12 cellular contexts compared by ENCODE assay signal in genomic region chrX:11239230-11239629, GRCh38. TPM values are rescaled to one million over a fixed set of nuclear protein-coding genes. Genes with fewer than 3 reads are reported as not detected.
DNase-seq lines count a peak whose midpoint lies in the region; ATAC-seq and TF ChIP-seq lines count a peak whose summit lies in the region.
"Had no signal": no experiment of that assay in that cellular context is flagged by ENCODE, and none has a peak within 500 bp of the region (broad histone marks: within the 10 kb centered on the region; RNA-seq: fewer than 3 reads in every experiment).

No MANE protein-coding gene starts in this region.

- H3K4me3 ChIP-seq in body of pancreas (no peak overlapping the region), urinary bladder (ENCODE audit: low read depth, low read length) (no peak overlapping the region)

- no peak overlapping the region for H3K27ac ChIP-seq in body of pancreas
- peak overlapping the region; percentile 18 for H3K27ac ChIP-seq in urinary bladder (ENCODE audit: low read depth)

- DNase-seq in activated T-cell treated with anti-CD3 and anti-CD28 coated beads, Interleukin-2, amount 50 U/mL, for 72 hours: no peak
- no peak for DNase-seq in activated T-cell treated with anti-CD3 and anti-CD28 coated beads, Interleukin-2, amount 50 U/mL, for 24 hours
- DNase-seq in body of pancreas (peak in 2 of 4 donors; percentile 10 to 25), ACHN (no peak), HuH-7 (ENCODE audit: low spot score) (no peak)

- no peaks in the 10 kb centered on the region for H3K9me3 ChIP-seq in body of pancreas

- H3K4me3 Mint-ChIP-seq in activated T-cell treated with anti-CD3 and anti-CD28 coated beads, Interleukin-2, amount 50 U/mL, for 72 hours: no peak overlapping the region
- H3K4me3 Mint-ChIP-seq in activated T-cell treated with anti-CD3 and anti-CD28 coated beads, Interleukin-2, amount 50 U/mL, for 24 hours: no peak overlapping the region
- H3K4me3 Mint-ChIP-seq: activated naive CD8-positive, alpha-beta T cell had no signal

- intact Hi-C loops in body of pancreas (cut with DNase I): no loop called here

- ATAC-seq in activated T-cell treated with anti-CD3 and anti-CD28 coated beads, Interleukin-2, amount 50 U/mL, for 72 hours (replicated peaks in 1 of 2): peak; percentile 59 to 64
- ATAC-seq in HG03064 (IDR thresholded peaks at IDR 0.05; ENCODE audit: low read depth, unreplicated experiment): peak; percentile 83
- peak; percentile 64 for ATAC-seq in body of pancreas
- ATAC-seq in HG02981 (IDR thresholded peaks at IDR 0.05; ENCODE audit: unreplicated experiment): no peak
- ATAC-seq: Panc1 had no signal

- no peak overlapping the region for H3K27ac Mint-ChIP-seq in activated T-cell treated with anti-CD3 and anti-CD28 coated beads, Interleukin-2, amount 50 U/mL, for 72 hours
- no peak overlapping the region for H3K27ac Mint-ChIP-seq in activated T-cell treated with anti-CD3 and anti-CD28 coated beads, Interleukin-2, amount 50 U/mL, for 24 hours
- H3K27ac Mint-ChIP-seq: activated naive CD8-positive, alpha-beta T cell had no signal

- peaks cover 0 to 2% of the 10 kb centered on the region in 2 donors for H3K9me3 Mint-ChIP-seq in activated T-cell treated with anti-CD3 and anti-CD28 coated beads, Interleukin-2, amount 50 U/mL, for 72 hours
- no peaks in the 10 kb centered on the region for H3K9me3 Mint-ChIP-seq in activated T-cell treated with anti-CD3 and anti-CD28 coated beads, Interleukin-2, amount 50 U/mL, for 24 hours

- peaks cover 7% of the 10 kb centered on the region for H3K27me3 Mint-ChIP-seq in activated T-cell treated with anti-CD3 and anti-CD28 coated beads, Interleukin-2, amount 50 U/mL, for 72 hours (ENCODE audit: low read depth)
- peaks cover 12% of the 10 kb centered on the region for H3K27me3 Mint-ChIP-seq in activated T-cell treated with anti-CD3 and anti-CD28 coated beads, Interleukin-2, amount 50 U/mL, for 24 hours

- no peaks in the 10 kb centered on the region for H3K4me1 Mint-ChIP-seq in activated T-cell treated with anti-CD3 and anti-CD28 coated beads, Interleukin-2, amount 50 U/mL, for 72 hours (ENCODE audit: low read depth)
- no peaks in the 10 kb centered on the region for H3K4me1 Mint-ChIP-seq in activated T-cell treated with anti-CD3 and anti-CD28 coated beads, Interleukin-2, amount 50 U/mL, for 24 hours (ENCODE audit: low read depth)

- no peaks in the 10 kb centered on the region for H3K36me3 ChIP-seq in body of pancreas (replicated peaks in 1 of 2; ENCODE audit: insufficient read depth in 1 of 2, low read depth in 2 of 2)
- H3K36me3 ChIP-seq in urinary bladder (ENCODE audit: insufficient read depth): no peaks in the 10 kb centered on the region

- no peak for TF ChIP-seq CTCF in body of pancreas (IDR thresholded peaks at IDR 0.05)

- in situ Hi-C loops in ACHN (cut with HindIII; ENCODE audit: low pct_ligation_motif_present, low pct_unique_long_range_greater_than_20kb, low sequenced_read_pairs): no loop called here

- TF ChIP-seq POLR2A in body of pancreas (IDR thresholded peaks at IDR 0.05): no peak

- no peaks in the 10 kb centered on the region for H3K27me3 ChIP-seq in body of pancreas

- H3K4me1 ChIP-seq in body of pancreas: no peaks in the 10 kb centered on the region
- no peaks in the 10 kb centered on the region for H3K4me1 ChIP-seq in urinary bladder (ENCODE audit: insufficient read depth)

- H3K36me3 Mint-ChIP-seq in activated T-cell treated with anti-CD3 and anti-CD28 coated beads, Interleukin-2, amount 50 U/mL, for 72 hours (ENCODE audit: insufficient read depth in 2 of 2): no peaks in the 10 kb centered on the region
- no peaks in the 10 kb centered on the region for H3K36me3 Mint-ChIP-seq in activated T-cell treated with anti-CD3 and anti-CD28 coated beads, Interleukin-2, amount 50 U/mL, for 24 hours (ENCODE audit: low read depth)
- H3K36me3 Mint-ChIP-seq: activated naive CD8-positive, alpha-beta T cell had no signal

RNA-seq across cellular contexts. Expression of gene AMELX, which starts 54.0 kb away (rescaled TPM):
- not detected for total RNA-seq in activated T-cell treated with anti-CD3 and anti-CD28 coated beads, Interleukin-2, amount 50 U/mL, for 72 hours
- not detected for total RNA-seq in body of pancreas
- total RNA-seq in urinary bladder: not detected
- not detected for polyA plus RNA-seq in urinary bladder
- total RNA-seq: lower leg skin had no signal
- polyA plus RNA-seq: AG04450 had no signal
